In the genomic region with DNA sequence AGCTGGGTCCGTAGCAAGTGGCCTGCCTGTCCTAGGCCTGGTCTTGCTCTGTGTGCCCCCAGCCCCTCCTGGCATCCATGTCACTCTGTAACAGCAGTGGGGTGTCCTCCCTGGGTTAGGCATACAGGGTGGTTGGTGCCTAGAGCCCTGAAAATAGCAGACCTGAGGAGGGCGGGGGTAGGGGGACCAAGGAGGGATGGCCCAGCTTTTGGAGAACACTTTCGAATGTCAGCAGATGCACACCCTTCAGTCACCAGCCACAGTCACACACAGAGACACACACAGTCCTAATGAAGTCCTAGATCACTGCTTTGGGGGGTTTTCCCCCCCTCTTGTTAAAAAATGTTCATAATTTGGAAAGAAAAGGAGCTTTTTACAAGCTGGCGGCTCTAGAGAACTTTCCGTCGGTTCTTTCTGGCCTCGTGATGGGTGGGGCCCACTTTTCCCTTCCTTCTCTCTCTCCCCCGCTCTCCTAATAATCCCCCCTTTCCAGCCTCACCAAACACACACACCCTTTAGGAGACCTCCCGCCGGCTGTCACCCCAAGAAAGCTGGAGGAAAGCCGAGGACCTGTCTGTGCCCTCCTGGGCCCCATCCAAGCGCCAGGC, we compare ENCODE assay signal across 11 cellular contexts. TPM values are rescaled to one million over a fixed set of nuclear protein-coding genes. Genes with fewer than 3 reads are reported as not detected.
A peak's percentile ranks its signal among the peaks of the same experiment; 100 is the strongest.
DNase-seq lines count a peak whose midpoint lies in the region; ATAC-seq and TF ChIP-seq lines count a peak whose summit lies in the region.
"Had no signal": no experiment of that assay in that cellular context is flagged by ENCODE, and none has a peak within 500 bp of the region (broad histone marks: within the 10 kb centered on the region; RNA-seq: fewer than 3 reads in every experiment).

No MANE protein-coding gene starts in this region.

- no peak for TF ChIP-seq POLR2A in uterus (IDR thresholded peaks at IDR 0.05)

- H3K79me2 ChIP-seq in SK-N-SH (ENCODE audit: insufficient read depth) (peaks cover 47% of the 10 kb centered on the region; the same call in 1 of the 2 replicates), osteoblast (ENCODE audit: insufficient read depth, low read length) (peaks cover 87% of the 10 kb centered on the region)

- H3K27me3 ChIP-seq in SK-N-SH (ENCODE audit: insufficient read depth) (no peaks in the 10 kb centered on the region), osteoblast (ENCODE audit: insufficient read depth, low read length) (no peaks in the 10 kb centered on the region), uterus (no peaks in the 10 kb centered on the region)

- TF ChIP-seq CTCF in SK-N-SH (IDR thresholded peaks at IDR 0.05) (no peak), fibroblast of villous mesenchyme (IDR thresholded peaks at IDR 0.05; ENCODE audit: insufficient read depth, low read depth, low read length) (no peak), osteoblast (IDR thresholded peaks at IDR 0.05; ENCODE audit: extremely low read depth, low read depth, low read length) (no peak), uterus (IDR thresholded peaks at IDR 0.05) (no peak)

- H3K4me1 ChIP-seq in SK-N-SH (ENCODE audit: control insufficient read depth in 1 of 2, insufficient read depth in 2 of 2, low read depth in 1 of 2, low read length in 1 of 2) (peaks cover 83 to 98% of the 10 kb centered on the region in 2 experiments), osteoblast (ENCODE audit: insufficient read depth, low read length) (peaks cover 86% of the 10 kb centered on the region), uterus (peaks cover 34 to 81% of the 10 kb centered on the region in 2 donors)

- no peaks in the 10 kb centered on the region for H3K9me2 ChIP-seq in SK-N-SH

- H3K9me3 ChIP-seq in SK-N-SH (no peaks in the 10 kb centered on the region), osteoblast (ENCODE audit: low read depth, low read length) (no peaks in the 10 kb centered on the region), uterus (no peaks in the 10 kb centered on the region)

- no peaks in the 10 kb centered on the region for H3K36me3 ChIP-seq in SK-N-SH (replicated peaks in 1 of 2; ENCODE audit: control insufficient read depth in 1 of 2, insufficient read depth in 2 of 2, low read length in 1 of 2)
- H3K36me3 ChIP-seq in osteoblast (ENCODE audit: insufficient read depth, low read length): peaks cover 5% of the 10 kb centered on the region
- H3K36me3 ChIP-seq in uterus: no peaks in the 10 kb centered on the region

- peak overlapping the region; percentile 100 for H3K27ac ChIP-seq in SK-N-SH (ENCODE audit: low read depth in 2 of 2, low read length in 1 of 2)
- H3K27ac ChIP-seq in osteoblast (ENCODE audit: low read depth, low read length): peak overlapping the region; percentile 96
- peak overlapping the region; percentile 98 to 100 for H3K27ac ChIP-seq in uterus

- H3K4me3 ChIP-seq in SK-N-SH (ENCODE audit: low read depth in 2 of 2, low read length in 1 of 2) (no peak overlapping the region), fibroblast of villous mesenchyme (ENCODE audit: low read depth, low read length) (no peak overlapping the region), osteoblast (ENCODE audit: insufficient read depth, low read length) (no peak overlapping the region), uterus (peak overlapping the region in 1 of 2 donors; percentile 19)
- H3K4me3 ChIP-seq: K562 had no signal

- intact Hi-C loops in uterus (cut with DNase I; ENCODE audit: low total_unique reads): no loop called here

- POLR2A ChIA-PET in SK-N-SH (lab: Yijun Ruan, JAX): interaction anchor here (0.5 to 2.5 kb wide), 14 partner anchors 11 to 98 kb away, joined by 3 to 11 read pairs (median 4); no protein-coding TSS in a partner anchor

- H4K20me1 ChIP-seq in SK-N-SH (ENCODE audit: insufficient read depth) (no peaks in the 10 kb centered on the region), osteoblast (ENCODE audit: insufficient read depth, low read length) (peaks cover 25% of the 10 kb centered on the region)

- H3K9ac ChIP-seq in SK-N-SH: peak overlapping the region; percentile 93

- H3F3A ChIP-seq in SK-N-SH (replicated peaks; ENCODE audit: insufficient read depth): peaks cover 38% of the 10 kb centered on the region

- ATAC-seq in HG03280 (IDR thresholded peaks at IDR 0.05; ENCODE audit: unreplicated experiment): no peak
- no peak for ATAC-seq in activated CD4-positive, CD25-positive, alpha-beta regulatory T cell treated with anti-CD3 and anti-CD28 coated beads, Interleukin-2, amount 50 U/mL, for 24 hours
- ATAC-seq: K562 had no signal

- peak overlapping the region; percentile 88 for H3K4me2 ChIP-seq in SK-N-SH
- peak overlapping the region; percentile 66 for H3K4me2 ChIP-seq in osteoblast (ENCODE audit: insufficient read depth, low read length)

- no peak overlapping the region for H2AFZ ChIP-seq in SK-N-SH (ENCODE audit: low read depth)
- no peak overlapping the region for H2AFZ ChIP-seq in osteoblast (ENCODE audit: low read length)

- no peak for TF ChIP-seq RAD21 in SK-N-SH (IDR thresholded peaks at IDR 0.05; ENCODE audit: low read length)

- no peak for DNase-seq in SK-N-SH
- DNase-seq in fibroblast of villous mesenchyme (ENCODE audit: low read depth): peak; percentile 84
- no peak for DNase-seq in osteoblast (ENCODE audit: insufficient read length, low spot score, missing footprints)
- DNase-seq in uterus: peak in 1 of 2 donors; percentile 77
- DNase-seq in AG08396 (ENCODE audit: low spot score): no peak
- DNase-seq: activated effector memory CD4-positive, alpha-beta T cell treated with anti-CD3 and anti-CD28 coated beads, Interleukin-2, amount 50 U/mL, for 16 hours; GDM1; stimulated activated CD4-positive, alpha-beta T cell treated with anti-CD3 and anti-CD28 coated beads, Interleukin-2, amount 100 ng/mL, for 48 hours had no signal

- TF ChIP-seq EP300 in SK-N-SH (IDR thresholded peaks at IDR 0.05; ENCODE audit: borderline replicate concordance in 1 of 2, low read depth in 1 of 2, low read length in 1 of 2): no peak

- 30% methylated on average over 11 of the region's 12 CpGs for WGBS in SK-N-SH (ENCODE audit: low lambda C conversion rate)

- CTCF ChIA-PET in SK-N-SH (lab: Yijun Ruan, JAX): interaction anchor here (0.9 to 35.2 kb wide), 13 partner anchors 11 to 87 kb away, joined by 3 to 506 read pairs (median 8); partner anchors contain the start of gene DAND5

TF ChIP-seq in SK-N-SH, 30 proteins besides CTCF, POLR2A, EP300 and RAD21 (continues in another document):
- TF ChIP-seq MEF2A (IDR thresholded peaks at IDR 0.05; ENCODE audit: borderline replicate concordance, low read depth) (no peak), MXI1 (IDR thresholded peaks at IDR 0.05; ENCODE audit: low read depth, low read length) (no peak), SIN3A (IDR thresholded peaks at IDR 0.05; ENCODE audit: borderline replicate concordance, low read depth, low read length) (no peak), ELF1 (IDR thresholded peaks at IDR 0.05) (no peak), MAX (IDR thresholded peaks at IDR 0.05; ENCODE audit: low read depth) (no peak), TEAD4 (IDR thresholded peaks at IDR 0.05; ENCODE audit: borderline replicate concordance, insufficient read depth) (no peak), RFX5 (IDR thresholded peaks at IDR 0.05; ENCODE audit: low read length) (no peak), JUND (IDR thresholded peaks at IDR 0.05) (no peak), TAF1 (IDR thresholded peaks at IDR 0.05; ENCODE audit: borderline replicate concordance, low read depth, low read length) (no peak), POLR2AphosphoS5 (IDR thresholded peaks at IDR 0.05; ENCODE audit: low read depth, low read length) (no peak), FOXM1 (IDR thresholded peaks at IDR 0.05; ENCODE audit: low read depth) (no peak), CHD2 (IDR thresholded peaks at IDR 0.05; ENCODE audit: low read length, partially characterized antibody) (no peak), RXRA (IDR thresholded peaks at IDR 0.05; ENCODE audit: borderline replicate concordance, low read depth) (no peak), YY1 (IDR thresholded peaks at IDR 0.05; ENCODE audit: low read depth) (no peak), ZBTB33 (IDR thresholded peaks at IDR 0.05; ENCODE audit: borderline replicate concordance, low read depth) (no peak), SMC3 (IDR thresholded peaks at IDR 0.05; ENCODE audit: low read depth, low read length) (no peak)

RNA-seq across cellular contexts. Expression of gene LYL1, which starts 47.9 kb away (rescaled TPM):
- 1.1 and 2.2 TPM in 2 replicates for polyA plus RNA-seq in SK-N-SH (2012; rRNA removed)
- polyA plus RNA-seq in SK-N-SH (2012; cell fraction: cytosol; rRNA removed): 0.80 and 1.8 TPM in 2 replicates
- 3.7 and 4.9 TPM in 2 replicates for polyA plus RNA-seq in SK-N-SH (2012; cell fraction: nucleus; rRNA removed)
- total RNA-seq in fibroblast of villous mesenchyme (2.6 and 3.9 TPM in 2 replicates), osteoblast (0.29 and 0.36 TPM in 2 replicates), uterus (10 to 100 TPM in 3 of 4 donors, 1 to 10 TPM in 1; 2.6 to 15.5 (median 11.1) TPM)

RNA-seq across cellular contexts. Expression of gene NFIX, which starts 59.4 kb away (rescaled TPM):
- polyA plus RNA-seq in SK-N-SH (2012; rRNA removed): 5.1 and 14.8 TPM in 2 replicates
- polyA plus RNA-seq in SK-N-SH (2012; cell fraction: cytosol; rRNA removed): 9.1 and 13.3 TPM in 2 replicates
- polyA plus RNA-seq in SK-N-SH (2012; cell fraction: nucleus; rRNA removed): 14.0 and 14.9 TPM in 2 replicates
- total RNA-seq in fibroblast of villous mesenchyme (29.6 and 30.2 TPM in 2 replicates), osteoblast (114 and 122 TPM in 2 replicates), uterus (100 to 1,000 TPM in 2 of 4 donors, 10 to 100 TPM in 2; 27.4 to 381 (median 78.4) TPM)
